19 cellular contexts compared by ENCODE assay signal in genomic region chr1:239389703-239390102, GRCh38. TPM values are rescaled to one million over a fixed set of nuclear protein-coding genes. Genes with fewer than 3 reads are reported as not detected.
"Had no signal": no experiment of that assay in that cellular context is flagged by ENCODE, and none has a peak within 500 bp of the region (broad histone marks: within the 10 kb centered on the region; RNA-seq: fewer than 3 reads in every experiment).

No MANE protein-coding gene starts in this region.

- ATAC-seq: activated naive CD8-positive, alpha-beta T cell treated with anti-CD3 and anti-CD28 coated beads, Interleukin-2, amount 50 U/mL, for 24 hours; natural killer cell had no signal

- DNase-seq: activated CD4-positive, alpha-beta T cell treated with anti-CD3 and anti-CD28 coated beads, Interleukin-2, amount 50 U/mL, for 48 hours; activated naive CD4-positive, alpha-beta T cell treated with anti-CD3 and anti-CD28 coated beads for 36 hours; activated naive CD8-positive, alpha-beta T cell treated with anti-CD3 and anti-CD28 coated beads, Interleukin-2, amount 50 U/mL, for 24 hours; aorta; dermis blood vessel endothelial cell; erythroblast; kidney; left ventricle myocardium inferior; natural killer cell; stimulated activated CD4-positive, alpha-beta T cell treated with anti-CD3 and anti-CD28 coated beads, Interleukin-4, amount 100 ng/mL, for 24 hours; stimulated activated naive CD4-positive, alpha-beta T cell; T1000 had no signal

- H3K4me1 ChIP-seq: breast epithelium had no signal

- H3K9me3 Mint-ChIP-seq: activated naive CD4-positive, alpha-beta T cell treated with anti-CD3 and anti-CD28 coated beads for 36 hours; activated naive CD8-positive, alpha-beta T cell treated with anti-CD3 and anti-CD28 coated beads, Interleukin-2, amount 50 U/mL, for 24 hours; activated T-helper 2 cell treated with anti-CD3 and anti-CD28 coated beads, Interferon-gamma antibody, Interleukin-2, Interleukin-4, amounts not matched to agents 10 μg/mL and 5 μg/mL and 100 μg/mL, durations not matched to agents 14 hours and 24 hours and 36 hours; natural killer cell; type B pancreatic cell had no signal

- H3K27ac ChIP-seq: breast epithelium, hepatocyte, left ventricle myocardium inferior, neutrophil, suprapubic skin had no signal

- H3K36me3 Mint-ChIP-seq: natural killer cell, type B pancreatic cell had no signal

- H3K4me3 Mint-ChIP-seq: activated naive CD4-positive, alpha-beta T cell treated with anti-CD3 and anti-CD28 coated beads for 36 hours; activated naive CD8-positive, alpha-beta T cell treated with anti-CD3 and anti-CD28 coated beads, Interleukin-2, amount 50 U/mL, for 24 hours; memory B cell; natural killer cell; type B pancreatic cell had no signal

- H3K9me3 ChIP-seq: breast epithelium, left ventricle myocardium inferior, neutrophil, suprapubic skin had no signal

- H3K27ac Mint-ChIP-seq: activated naive CD4-positive, alpha-beta T cell treated with anti-CD3 and anti-CD28 coated beads for 36 hours; activated naive CD8-positive, alpha-beta T cell treated with anti-CD3 and anti-CD28 coated beads, Interleukin-2, amount 50 U/mL, for 24 hours; activated T-helper 2 cell treated with anti-CD3 and anti-CD28 coated beads, Interferon-gamma antibody, Interleukin-2, Interleukin-4, amounts not matched to agents 10 μg/mL and 5 μg/mL and 100 μg/mL, durations not matched to agents 14 hours and 24 hours and 36 hours; memory B cell; natural killer cell; type B pancreatic cell had no signal

- H3K36me3 ChIP-seq: breast epithelium, left ventricle myocardium inferior, neutrophil, suprapubic skin had no signal

- H3K4me3 ChIP-seq: breast epithelium, hepatocyte, left ventricle myocardium inferior, suprapubic skin had no signal

RNA-seq across cellular contexts. Expression of gene CHRM3, which starts 3.3 kb away (rescaled TPM):
- total RNA-seq: activated T-helper 2 cell treated with anti-CD3 and anti-CD28 coated beads, Interferon-gamma antibody, Interleukin-2, Interleukin-4, amounts not matched to agents 10 μg/mL and 5 μg/mL and 100 μg/mL, durations not matched to agents 14 hours and 24 hours and 36 hours; natural killer cell had no signal
